ENCODE assay signal across 9 cellular contexts in genomic region chr3:185960518-185961288, GRCh38. TPM values are rescaled to one million over a fixed set of nuclear protein-coding genes. Genes with fewer than 3 reads are reported as not detected.
DNase-seq lines count a peak whose midpoint lies in the region; ATAC-seq and TF ChIP-seq lines count a peak whose summit lies in the region.
"Had no signal": no experiment of that assay in that cellular context is flagged by ENCODE, and none has a peak within 500 bp of the region (broad histone marks: within the 10 kb centered on the region; RNA-seq: fewer than 3 reads in every experiment).

No MANE protein-coding gene starts in this region.

- H3K9ac ChIP-seq in BLaER1 treated with 17β-estradiol and CSF1 and Interleukin-3, amounts not matched to agents 10 nM and 100 nM = peak overlapping the region in 7 of 11 experiments; percentile 13 to 70 (median 59); a peak in 9 of 22 replicates

- POLR2A ChIA-PET in PC-9 (lab: Charles Lee; ENCODE audit: unreplicated experiment) = interaction anchor here (0.7 to 1.7 kb wide), 9 partner anchors 10 to 618 kb away, joined by 3 to 13 read pairs (median 8); no protein-coding TSS in a partner anchor

- H4K20me1 ChIP-seq in BLaER1 treated with 17β-estradiol and CSF1 and Interleukin-3, amounts not matched to agents 10 nM and 100 nM = no peaks in the 10 kb centered on the region
- peaks cover 49% of the 10 kb centered on the region for H4K20me1 ChIP-seq in PC-9 (ENCODE audit: insufficient read depth)

- intact Hi-C loops in PC-9 (cut with micrococcal nuclease; ENCODE audit: unreplicated experiment) = loop anchor here (1.0 to 5.0 kb wide), 2 partner anchors 23 to 228 kb away; no protein-coding TSS in a partner anchor
- intact Hi-C loops in gastrocnemius medialis (cut with DNase I; ENCODE audit: low total_unique reads) = no loop called here

- H3K27me3 ChIP-seq in BLaER1 treated with 17β-estradiol and CSF1 and Interleukin-3, amounts not matched to agents 10 nM and 100 nM = no peaks in the 10 kb centered on the region
- H3K27me3 ChIP-seq in PC-9 (ENCODE audit: insufficient read depth, low read depth) = no peaks in the 10 kb centered on the region
- no peaks in the 10 kb centered on the region for H3K27me3 ChIP-seq in gastrocnemius medialis

- DNase-seq in PC-9 (peak in 1 of 2 experiments; percentile 50), fibroblast of pulmonary artery (ENCODE audit: low read depth) (no peak), gastrocnemius medialis (no peak), kidney tubule cell (ENCODE audit: low spot score) (no peak), EL (no peak)
- DNase-seq in stimulated activated CD4-positive, alpha-beta T cell treated with anti-CD3 and anti-CD28 coated beads, Interleukin-15, amount 100 ng/mL, for 24 hours = no peak
- DNase-seq: nucleus accumbens had no signal

- in situ Hi-C loops in gastrocnemius medialis (cut with MboI; ENCODE audit: low sequenced_read_pairs in 4 of 4) = no loop called here

- peak overlapping the region in 9 of 11 experiments; percentile 12 to 77 (median 53); a peak in 16 of 22 replicates for H3K4me2 ChIP-seq in BLaER1 treated with 17β-estradiol and CSF1 and Interleukin-3, amounts not matched to agents 10 nM and 100 nM
- peak overlapping the region; percentile 84 for H3K4me2 ChIP-seq in PC-9

- no peaks in the 10 kb centered on the region for H3K9me2 ChIP-seq in PC-9 (ENCODE audit: insufficient read depth)

- no peak for TF ChIP-seq POLR2A in gastrocnemius medialis (IDR thresholded peaks at IDR 0.05)

- ATAC-seq in gastrocnemius medialis = peak in 1 of 2 donors; percentile 26
- ATAC-seq in HG03439 (IDR thresholded peaks at IDR 0.05; ENCODE audit: unreplicated experiment) = no peak

- peaks cover 42% of the 10 kb centered on the region for H3F3A ChIP-seq in PC-9 (ENCODE audit: insufficient read depth, low read depth)

- TF ChIP-seq CTCF in PC-9 (conservative IDR thresholded peaks at IDR 0.05) = no peak
- no peak for TF ChIP-seq CTCF in fibroblast of pulmonary artery (IDR thresholded peaks at IDR 0.05; ENCODE audit: low read length, missing control alignments)
- no peak for TF ChIP-seq CTCF in gastrocnemius medialis (IDR thresholded peaks at IDR 0.05 in 4 of 5, conservative IDR thresholded peaks at IDR 0.05 in 1 of 5)

- peaks cover 0 to 28% (median 16%) of the 10 kb centered on the region in 10 experiments; a peak in 12 of 20 replicates for H3K4me1 ChIP-seq in BLaER1 treated with 17β-estradiol and CSF1 and Interleukin-3, amounts not matched to agents 10 nM and 100 nM
- H3K4me1 ChIP-seq in PC-9 (replicated peaks; ENCODE audit: insufficient read depth) (peaks cover 56% of the 10 kb centered on the region), gastrocnemius medialis (peaks cover 11 to 13% of the 10 kb centered on the region in 2 donors)

- peaks cover 69% of the 10 kb centered on the region for H3K79me2 ChIP-seq in PC-9 (ENCODE audit: low read depth)

- peak overlapping the region in 9 of 11 experiments; percentile 33 to 83 (median 69); a peak in 15 of 22 replicates for H3K27ac ChIP-seq in BLaER1 treated with 17β-estradiol and CSF1 and Interleukin-3, amounts not matched to agents 10 nM and 100 nM
- H3K27ac ChIP-seq in PC-9 = peak overlapping the region; percentile 96
- peak overlapping the region; percentile 78 to 86 (median 80) for H3K27ac ChIP-seq in gastrocnemius medialis

- peaks cover 0 to 24% (median 0%) of the 10 kb centered on the region in 11 experiments; a peak in 8 of 22 replicates for H3K9me3 ChIP-seq in BLaER1 treated with 17β-estradiol and CSF1 and Interleukin-3, amounts not matched to agents 10 nM and 100 nM (replicated peaks in 1 of 11)
- no peaks in the 10 kb centered on the region; the same call in 1 of the 2 replicates for H3K9me3 ChIP-seq in PC-9 (ENCODE audit: insufficient read depth, low read depth)
- no peaks in the 10 kb centered on the region for H3K9me3 ChIP-seq in gastrocnemius medialis

- CTCF ChIA-PET in PC-9 (lab: Charles Lee) = interaction anchor here (0.5 to 2.2 kb wide), 2 partner anchors 17 to 164 kb away, joined by 5 to 20 read pairs; no protein-coding TSS in a partner anchor

- H3K4me3 ChIP-seq in BLaER1 treated with 17β-estradiol and CSF1 and Interleukin-3, amounts not matched to agents 10 nM and 100 nM = peak overlapping the region in 2 of 10 experiments; percentile 50 to 53; a peak in 4 of 20 replicates
- H3K4me3 ChIP-seq in PC-9 = peak overlapping the region; percentile 77
- peak overlapping the region; percentile 33 for H3K4me3 ChIP-seq in fibroblast of pulmonary artery (replicated peaks; ENCODE audit: low read depth, low read length)
- H3K4me3 ChIP-seq in gastrocnemius medialis = peak overlapping the region in 3 of 4 donors; percentile 22 to 39 (median 31)

- H2AFZ ChIP-seq in PC-9 = no peak overlapping the region

- TSS peak; percentile 58 for BruUV-seq in PC-9 (replicated peaks; lab: Mats Ljungman, UMichigan)

- H3K36me3 ChIP-seq in BLaER1 treated with 17β-estradiol and CSF1 and Interleukin-3, amounts not matched to agents 10 nM and 100 nM = no peaks in the 10 kb centered on the region
- H3K36me3 ChIP-seq in PC-9 (ENCODE audit: low read depth) = peaks cover 48% of the 10 kb centered on the region
- no peaks in the 10 kb centered on the region for H3K36me3 ChIP-seq in gastrocnemius medialis

RNA-seq across cellular contexts. Expression of gene TRA2B, which starts 22.9 kb away (rescaled TPM):
- 117 and 158 TPM in 2 replicates for total RNA-seq in PC-9 (2021)
- total RNA-seq in gastrocnemius medialis = 100 to 1,000 TPM in 1 of 4 donors, 10 to 100 TPM in 3; 57.5 to 234 (median 65.1) TPM
